In the genomic region with DNA sequence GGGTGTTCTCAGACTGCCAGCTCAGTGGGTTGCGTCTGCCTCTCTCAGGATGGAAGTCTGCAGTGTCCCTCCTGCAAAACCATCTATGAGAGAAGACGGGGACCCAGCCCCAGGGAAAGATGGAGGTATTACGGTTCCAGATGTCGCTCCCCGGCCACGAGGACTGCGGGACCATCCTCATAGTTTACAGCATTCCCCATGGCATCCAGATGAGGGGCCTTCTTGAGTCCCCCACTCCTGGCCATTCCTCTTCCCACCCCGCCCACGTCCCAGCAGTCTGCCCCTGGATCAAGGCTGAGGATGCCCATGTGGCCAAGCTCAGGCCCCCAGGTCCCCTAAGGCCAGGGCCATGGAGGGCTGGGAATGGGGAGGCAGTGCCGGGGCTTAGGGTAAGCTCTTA, we compare ENCODE assay signal across 5 cellular contexts. TPM values are rescaled to one million over a fixed set of nuclear protein-coding genes. Genes with fewer than 3 reads are reported as not detected.
"Had no signal": no experiment of that assay in that cellular context is flagged by ENCODE, and none has a peak within 500 bp of the region (broad histone marks: within the 10 kb centered on the region; RNA-seq: fewer than 3 reads in every experiment).

No MANE protein-coding gene starts in this region.

RNA-seq across cellular contexts. Expression of a gene that starts 28.9 kb away (rescaled TPM):
- total RNA-seq: K562, M059J, Right ventricle myocardium inferior, SJCRH30 had no signal
- polyA plus RNA-seq: IgD-negative memory B cell, K562 had no signal

RNA-seq across cellular contexts. Expression of a gene that starts 59.1 kb away (rescaled TPM):
- total RNA-seq: SJCRH30 had no signal
- polyA plus RNA-seq: IgD-negative memory B cell had no signal
